1 cellular context compared by ENCODE assay signal in the genomic region with DNA sequence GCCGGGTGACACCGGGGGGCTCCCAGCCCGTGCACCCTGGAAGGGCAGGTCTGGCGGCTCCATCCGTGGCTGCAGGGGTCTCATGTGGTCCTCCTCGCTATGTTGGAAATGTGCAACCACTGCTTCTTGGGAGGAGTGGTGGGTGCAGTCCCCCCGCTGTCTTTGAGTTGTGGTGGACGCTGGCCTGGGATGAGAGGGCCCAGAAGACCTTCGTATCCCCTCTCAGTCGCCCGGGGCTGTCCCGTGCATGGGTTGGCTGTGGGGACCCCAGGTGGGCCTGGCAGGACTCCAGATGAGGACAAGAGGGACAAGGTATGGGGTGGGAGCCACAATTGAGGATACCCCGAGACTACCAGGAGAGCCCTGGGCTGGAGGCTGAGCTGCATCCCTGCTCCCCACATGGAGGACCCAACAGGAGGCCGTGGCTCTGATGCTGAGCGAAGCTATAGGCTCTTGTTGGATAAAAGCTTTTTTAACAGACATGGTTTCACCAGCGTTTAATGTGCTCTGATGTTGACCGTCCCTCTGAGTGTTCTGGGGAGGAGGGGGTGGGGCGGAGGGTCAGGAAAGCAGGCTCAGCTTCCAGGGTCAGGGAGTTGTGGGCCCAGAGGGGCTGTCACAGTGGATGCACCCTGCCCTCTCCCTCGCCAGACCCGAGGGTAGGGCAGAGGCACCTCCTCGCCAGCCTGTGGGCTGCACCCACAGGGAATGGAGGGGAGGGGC.
TF ChIP-seq lines count a peak whose summit lies in the region.

No MANE protein-coding gene starts in this region.

TF ChIP-seq in GM23338, 12 proteins besides CTCF, POLR2A, EP300 and RAD21 (continued from another document):
- TF ChIP-seq, protein P1, sequence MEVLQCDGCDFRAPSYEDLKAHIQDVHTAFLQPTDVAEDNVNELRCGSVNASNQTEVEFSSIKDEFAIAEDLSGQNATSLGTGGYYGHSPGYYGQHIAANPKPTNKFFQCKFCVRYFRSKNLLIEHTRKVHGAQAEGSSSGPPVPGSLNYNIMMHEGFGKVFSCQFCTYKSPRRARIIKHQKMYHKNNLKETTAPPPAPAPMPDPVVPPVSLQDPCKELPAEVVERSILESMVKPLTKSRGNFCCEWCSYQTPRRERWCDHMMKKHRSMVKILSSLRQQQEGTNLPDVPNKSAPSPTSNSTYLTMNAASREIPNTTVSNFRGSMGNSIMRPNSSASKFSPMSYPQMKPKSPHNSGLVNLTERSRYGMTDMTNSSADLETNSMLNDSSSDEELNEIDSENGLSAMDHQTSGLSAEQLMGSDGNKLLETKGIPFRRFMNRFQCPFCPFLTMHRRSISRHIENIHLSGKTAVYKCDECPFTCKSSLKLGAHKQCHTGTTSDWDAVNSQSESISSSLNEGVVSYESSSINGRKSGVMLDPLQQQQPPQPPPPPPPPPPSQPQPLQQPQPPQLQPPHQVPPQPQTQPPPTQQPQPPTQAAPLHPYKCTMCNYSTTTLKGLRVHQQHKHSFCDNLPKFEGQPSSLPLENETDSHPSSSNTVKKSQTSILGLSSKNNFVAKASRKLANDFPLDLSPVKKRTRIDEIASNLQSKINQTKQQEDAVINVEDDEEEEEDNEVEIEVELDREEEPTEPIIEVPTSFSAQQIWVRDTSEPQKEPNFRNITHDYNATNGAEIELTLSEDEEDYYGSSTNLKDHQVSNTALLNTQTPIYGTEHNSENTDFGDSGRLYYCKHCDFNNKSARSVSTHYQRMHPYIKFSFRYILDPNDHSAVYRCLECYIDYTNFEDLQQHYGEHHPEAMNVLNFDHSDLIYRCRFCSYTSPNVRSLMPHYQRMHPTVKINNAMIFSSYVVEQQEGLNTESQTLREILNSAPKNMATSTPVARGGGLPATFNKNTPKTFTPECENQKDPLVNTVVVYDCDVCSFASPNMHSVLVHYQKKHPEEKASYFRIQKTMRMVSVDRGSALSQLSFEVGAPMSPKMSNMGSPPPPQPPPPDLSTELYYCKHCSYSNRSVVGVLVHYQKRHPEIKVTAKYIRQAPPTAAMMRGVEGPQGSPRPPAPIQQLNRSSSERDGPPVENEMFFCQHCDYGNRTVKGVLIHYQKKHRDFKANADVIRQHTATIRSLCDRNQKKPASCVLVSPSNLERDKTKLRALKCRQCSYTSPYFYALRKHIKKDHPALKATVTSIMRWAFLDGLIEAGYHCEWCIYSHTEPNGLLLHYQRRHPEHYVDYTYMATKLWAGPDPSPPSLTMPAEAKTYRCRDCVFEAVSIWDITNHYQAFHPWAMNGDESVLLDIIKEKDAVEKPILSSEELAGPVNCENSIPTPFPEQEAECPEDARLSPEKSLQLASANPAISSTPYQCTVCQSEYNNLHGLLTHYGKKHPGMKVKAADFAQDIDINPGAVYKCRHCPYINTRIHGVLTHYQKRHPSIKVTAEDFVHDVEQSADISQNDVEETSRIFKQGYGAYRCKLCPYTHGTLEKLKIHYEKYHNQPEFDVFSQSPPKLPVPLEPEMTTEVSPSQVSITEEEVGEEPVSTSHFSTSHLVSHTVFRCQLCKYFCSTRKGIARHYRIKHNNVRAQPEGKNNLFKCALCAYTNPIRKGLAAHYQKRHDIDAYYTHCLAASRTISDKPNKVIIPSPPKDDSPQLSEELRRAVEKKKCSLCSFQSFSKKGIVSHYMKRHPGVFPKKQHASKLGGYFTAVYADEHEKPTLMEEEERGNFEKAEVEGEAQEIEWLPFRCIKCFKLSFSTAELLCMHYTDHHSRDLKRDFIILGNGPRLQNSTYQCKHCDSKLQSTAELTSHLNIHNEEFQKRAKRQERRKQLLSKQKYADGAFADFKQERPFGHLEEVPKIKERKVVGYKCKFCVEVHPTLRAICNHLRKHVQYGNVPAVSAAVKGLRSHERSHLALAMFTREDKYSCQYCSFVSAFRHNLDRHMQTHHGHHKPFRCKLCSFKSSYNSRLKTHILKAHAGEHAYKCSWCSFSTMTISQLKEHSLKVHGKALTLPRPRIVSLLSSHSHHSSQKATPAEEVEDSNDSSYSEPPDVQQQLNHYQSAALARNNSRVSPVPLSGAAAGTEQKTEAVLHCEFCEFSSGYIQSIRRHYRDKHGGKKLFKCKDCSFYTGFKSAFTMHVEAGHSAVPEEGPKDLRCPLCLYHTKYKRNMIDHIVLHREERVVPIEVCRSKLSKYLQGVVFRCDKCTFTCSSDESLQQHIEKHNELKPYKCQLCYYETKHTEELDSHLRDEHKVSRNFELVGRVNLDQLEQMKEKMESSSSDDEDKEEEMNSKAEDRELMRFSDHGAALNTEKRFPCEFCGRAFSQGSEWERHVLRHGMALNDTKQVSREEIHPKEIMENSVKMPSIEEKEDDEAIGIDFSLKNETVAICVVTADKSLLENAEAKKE (CRISPR knock-in tag; IDR thresholded peaks at IDR 0.05), result no peak
- TF ChIP-seq REST (IDR thresholded peaks at IDR 0.05; ENCODE audit: unreplicated experiment) (no peak), ZNF114 (CRISPR knock-in tag; IDR thresholded peaks at IDR 0.05) (no peak), NANOG (IDR thresholded peaks at IDR 0.05; ENCODE audit: borderline replicate concordance) (no peak), ETS1 (IDR thresholded peaks at IDR 0.05) (no peak), EZH2 (IDR thresholded peaks at IDR 0.05; ENCODE audit: low read depth, unreplicated experiment) (no peak)
